ENCODE assay signal across 2 cellular contexts in genomic region chr12:74581439-74581838, GRCh38.
TF ChIP-seq lines count a peak whose summit lies in the region.

No MANE protein-coding gene starts in this region.

TF ChIP-seq in GM23338, 12 proteins besides CTCF, POLR2A, EP300 and RAD21 (continued from another document):
- no peak for TF ChIP-seq REST (IDR thresholded peaks at IDR 0.05; ENCODE audit: unreplicated experiment)

TF ChIP-seq in WTC11, 78 proteins besides CTCF, POLR2A, EP300 and RAD21 (continued from another document):
- no peak for TF ChIP-seq ZNF512 (CRISPR knock-in tag; IDR thresholded peaks at IDR 0.05; ENCODE audit: borderline replicate concordance)
TF ChIP-seq in WTC11: peak in this region for 0.
